In genomic region chr7:47147213-47147631, GRCh38 we compare ENCODE assay signal across 14 cellular contexts.
DNase-seq lines count a peak whose midpoint lies in the region; ATAC-seq and TF ChIP-seq lines count a peak whose summit lies in the region.
"Had no signal": no experiment of that assay in that cellular context is flagged by ENCODE, and none has a peak within 500 bp of the region (broad histone marks: within the 10 kb centered on the region; RNA-seq: fewer than 3 reads in every experiment).

No MANE protein-coding gene starts in this region.

- no peaks in the 10 kb centered on the region for H3K4me1 ChIP-seq in breast epithelium
- H3K4me1 ChIP-seq in suprapubic skin = peaks cover 9% of the 10 kb centered on the region

- H3K27ac Mint-ChIP-seq in Calu3 (ENCODE audit: unreplicated experiment) = no peak overlapping the region
- H3K27ac Mint-ChIP-seq: dendritic cell treated with granulocyte-macrophage colony-stimulating factor and Interleukin-4, amounts not matched to agents 40 ng/mL and 50 ng/mL, for 4 days had no signal

- TF ChIP-seq CTCF in Calu3 (IDR thresholded peaks at IDR 0.05; ENCODE audit: unreplicated experiment) (no peak), breast epithelium (IDR thresholded peaks at IDR 0.05) (no peak), suprapubic skin (IDR thresholded peaks at IDR 0.05) (no peak)

- DNase-seq in Calu3 (peak; percentile 38), NOMO-1 treated with DMSO at 0.1 percent for 48 hours (lab: John Stamatoyannopoulos, UW; ENCODE audit: unreplicated experiment) (peak; percentile 55), left lobe of liver (ENCODE audit: low spot score) (peak; percentile 73), NCI-H526 (lab: John Stamatoyannopoulos, UW) (no peak), breast epithelium (ENCODE audit: low spot score in 2 of 2) (no peak), NCI-H2029 (lab: John Stamatoyannopoulos, UW) (no peak), suprapubic skin (ENCODE audit: low spot score in 2 of 2) (no peak)
- DNase-seq: aorta; NCI-H1417; stimulated activated CD4-positive, alpha-beta T cell treated with anti-CD3 and anti-CD28 coated beads, Interleukin-4, amount 100 ng/mL, for 24 hours had no signal

- peak; percentile 57 for ATAC-seq in GM21619 (IDR thresholded peaks at IDR 0.05; ENCODE audit: unreplicated experiment)
- peak; percentile 87 for ATAC-seq in left lobe of liver
- ATAC-seq: SK-N-SH treated with all-trans-retinoic acid at 6 μM for 48 hours had no signal

- H3K4me3 Mint-ChIP-seq in Calu3 (ENCODE audit: low read depth, unreplicated experiment) = no peak overlapping the region
- H3K4me3 Mint-ChIP-seq: dendritic cell treated with granulocyte-macrophage colony-stimulating factor and Interleukin-4, amounts not matched to agents 40 ng/mL and 50 ng/mL, for 4 days; IgD-negative memory B cell had no signal

- 72% methylated on average over 3 of the region's 3 CpGs for WGBS in suprapubic skin

- H3K9me3 ChIP-seq in breast epithelium = no peaks in the 10 kb centered on the region
- no peaks in the 10 kb centered on the region for H3K9me3 ChIP-seq in suprapubic skin

- H3K27me3 ChIP-seq in breast epithelium (no peaks in the 10 kb centered on the region), suprapubic skin (no peaks in the 10 kb centered on the region)

- no TSS peak for BruUV-seq in Calu3 (replicated peaks; lab: Mats Ljungman, UMichigan)

- H3K4me3 ChIP-seq in breast epithelium = no peak overlapping the region
- no peak overlapping the region for H3K4me3 ChIP-seq in suprapubic skin

- H3K9me3 Mint-ChIP-seq in Calu3 (ENCODE audit: low read depth, unreplicated experiment) = peaks cover 3% of the 10 kb centered on the region
- H3K9me3 Mint-ChIP-seq: dendritic cell treated with granulocyte-macrophage colony-stimulating factor and Interleukin-4, amounts not matched to agents 40 ng/mL and 50 ng/mL, for 4 days had no signal

- TF ChIP-seq EP300 in suprapubic skin (IDR thresholded peaks at IDR 0.05) = no peak

- no peak for TF ChIP-seq POLR2A in breast epithelium (IDR thresholded peaks at IDR 0.05)
- no peak for TF ChIP-seq POLR2A in suprapubic skin (IDR thresholded peaks at IDR 0.05)

- H3K27me3 Mint-ChIP-seq in Calu3 (ENCODE audit: unreplicated experiment) = no peaks in the 10 kb centered on the region
- H3K27me3 Mint-ChIP-seq: dendritic cell treated with granulocyte-macrophage colony-stimulating factor and Interleukin-4, amounts not matched to agents 40 ng/mL and 50 ng/mL, for 4 days; IgD-negative memory B cell had no signal

- peaks cover 35% of the 10 kb centered on the region for H3K4me1 Mint-ChIP-seq in Calu3 (ENCODE audit: low read depth, unreplicated experiment)

- CTCF ChIA-PET in Calu3 (lab: Charles Lee) = no interaction called here

- H3K27ac ChIP-seq in breast epithelium (no peak overlapping the region), suprapubic skin (no peak overlapping the region)

- intact Hi-C loops in Calu3 (cut with micrococcal nuclease; ENCODE audit: unreplicated experiment) = no loop called here
- intact Hi-C loops in breast epithelium (cut with DNase I; ENCODE audit: low total_unique reads) = loop anchor here (5.0 kb wide), 1 partner anchor 395 kb away; no protein-coding TSS in a partner anchor

- H3K36me3 ChIP-seq in breast epithelium (no peaks in the 10 kb centered on the region), suprapubic skin (no peaks in the 10 kb centered on the region)

- H3K36me3 Mint-ChIP-seq in Calu3 (ENCODE audit: insufficient read depth, unreplicated experiment) = no peaks in the 10 kb centered on the region

Comparison
In these comparisons a context has a peak if more than half of its experiments do, and no peak if none do; other contexts are left out.
1. DNase-seq: peak in Calu3 (single experiment), NOMO-1 treated with DMSO at 0.1 percent for 48 hours (single experiment) and left lobe of liver (single experiment); none in NCI-H526 (0 of 2), breast epithelium (0 of 2), NCI-H2029 (single experiment) and suprapubic skin (0 of 2).